8 cellular contexts compared by ENCODE assay signal in genomic region chr17:2059125-2059836, GRCh38. TPM values are rescaled to one million over a fixed set of nuclear protein-coding genes. Genes with fewer than 3 reads are reported as not detected.
A peak's percentile ranks its signal among the peaks of the same experiment; 100 is the strongest.
DNase-seq lines count a peak whose midpoint lies in the region; ATAC-seq and TF ChIP-seq lines count a peak whose summit lies in the region.

No MANE protein-coding gene starts in this region.

- H2AFZ ChIP-seq in OCI-LY1 (ENCODE audit: low read length): no peak overlapping the region

- no peak overlapping the region for H3K4me3 Mint-ChIP-seq in Calu3 (ENCODE audit: low read depth, unreplicated experiment)

- no peaks in the 10 kb centered on the region for H3K9me3 ChIP-seq in OCI-LY1 (ENCODE audit: low read length)

- BruUV-seq in Calu3 (replicated peaks; lab: Mats Ljungman, UMichigan): no TSS peak

- peak overlapping the region; percentile 73 for H3K4me2 ChIP-seq in OCI-LY1 (ENCODE audit: low read length)

- H3K9ac ChIP-seq in OCI-LY1 (ENCODE audit: low read length): peak overlapping the region; percentile 24; the same call in 1 of the 2 replicates

- no peaks in the 10 kb centered on the region for H3K27me3 ChIP-seq in OCI-LY1 (ENCODE audit: insufficient read depth, low read length)

- H3K36me3 ChIP-seq in OCI-LY1 (ENCODE audit: insufficient read depth, low read length): peaks cover 21% of the 10 kb centered on the region; the same call in 1 of the 2 replicates

- no peaks in the 10 kb centered on the region for H3K79me2 ChIP-seq in OCI-LY1 (ENCODE audit: insufficient read depth, low read length)

- no peaks in the 10 kb centered on the region for H3K27me3 Mint-ChIP-seq in Calu3 (ENCODE audit: unreplicated experiment)

- peak overlapping the region; percentile 75 for H3K4me3 ChIP-seq in GM12864 (ENCODE audit: low read depth, low read length)
- peak overlapping the region; percentile 53 for H3K4me3 ChIP-seq in OCI-LY1 (ENCODE audit: low read depth, low read length, poor library complexity, severe bottlenecking)
- peak overlapping the region; percentile 72 for H3K4me3 ChIP-seq in fibroblast of the aortic adventitia (ENCODE audit: low read depth, low read length)

- CTCF ChIA-PET in Calu3 (lab: Charles Lee): interaction anchor here (0.5 to 1.7 kb wide), 5 partner anchors 9 to 186 kb away, joined by 3 to 19 read pairs (median 3); no protein-coding TSS in a partner anchor

- no peak for ATAC-seq in sciatic nerve
- no peak for ATAC-seq in HG03571 (IDR thresholded peaks at IDR 0.05; ENCODE audit: unreplicated experiment)
- no peak for ATAC-seq in GM18873 (IDR thresholded peaks at IDR 0.05; ENCODE audit: low FRiP score, unreplicated experiment)

- H3K9me3 Mint-ChIP-seq in Calu3 (ENCODE audit: low read depth, unreplicated experiment): no peaks in the 10 kb centered on the region

- no peak for TF ChIP-seq CTCF in GM12864 (IDR thresholded peaks at IDR 0.05; ENCODE audit: low read depth, low read length, missing control alignments)
- no peak for TF ChIP-seq CTCF in OCI-LY1 (IDR thresholded peaks at IDR 0.05; ENCODE audit: low read length)
- no peak for TF ChIP-seq CTCF in fibroblast of the aortic adventitia (IDR thresholded peaks at IDR 0.05; ENCODE audit: insufficient read depth, low read length)
- no peak for TF ChIP-seq CTCF in Calu3 (IDR thresholded peaks at IDR 0.05; ENCODE audit: unreplicated experiment)

- H4K20me1 ChIP-seq in OCI-LY1 (ENCODE audit: insufficient read depth, low read length): no peaks in the 10 kb centered on the region

- H3F3A ChIP-seq in OCI-LY1 (ENCODE audit: insufficient read depth, low read length): no peaks in the 10 kb centered on the region

- H3K27ac ChIP-seq in OCI-LY1 (ENCODE audit: low read depth, low read length, poor library complexity, severe bottlenecking): no peak overlapping the region

- H3K36me3 Mint-ChIP-seq in Calu3 (ENCODE audit: insufficient read depth, unreplicated experiment): no peaks in the 10 kb centered on the region

- DNase-seq in GM12864 (ENCODE audit: low read depth) (no peak), fibroblast of the aortic adventitia (ENCODE audit: low read depth) (no peak), sciatic nerve (ENCODE audit: low spot score) (peak; percentile 68), islet precursor cell (no peak), Calu3 (no peak)

- H3K9me2 ChIP-seq in OCI-LY1 (ENCODE audit: low read depth, low read length): no peaks in the 10 kb centered on the region

- no peak overlapping the region for H3K27ac Mint-ChIP-seq in Calu3 (ENCODE audit: unreplicated experiment)

- no peaks in the 10 kb centered on the region for H3K4me1 Mint-ChIP-seq in Calu3 (ENCODE audit: low read depth, unreplicated experiment)

- H3K4me1 ChIP-seq in OCI-LY1 (ENCODE audit: insufficient read depth, low read length, severe bottlenecking): peaks cover 45% of the 10 kb centered on the region

- intact Hi-C loops in sciatic nerve (cut with DNase I) (no loop called here), Calu3 (cut with micrococcal nuclease; ENCODE audit: unreplicated experiment) (no loop called here)

RNA-seq across cellular contexts. Expression of gene HIC1, which starts 4.4 kb away (rescaled TPM):
- 36.4 and 57.6 TPM in 2 replicates for total RNA-seq in fibroblast of the aortic adventitia (ENCODE audit: low replicate concordance)
- total RNA-seq in sciatic nerve: 85.0 TPM
- 0.61 and 1.2 TPM in 2 replicates for total RNA-seq in Calu3 (2022)

RNA-seq across cellular contexts. Expression of gene OVCA2, which starts 17.5 kb away (rescaled TPM):
- 38.8 and 39.9 TPM in 2 replicates for total RNA-seq in fibroblast of the aortic adventitia (ENCODE audit: low replicate concordance)
- 12.9 TPM for total RNA-seq in sciatic nerve
- 21.0 and 22.1 TPM in 2 replicates for total RNA-seq in Calu3 (2022)

RNA-seq across cellular contexts. Expression of gene DPH1, which starts 29.3 kb away (rescaled TPM):
- total RNA-seq in fibroblast of the aortic adventitia (ENCODE audit: low replicate concordance): 28.8 and 50.5 TPM in 2 replicates
- total RNA-seq in sciatic nerve: 37.7 TPM
- 24.7 and 29.7 TPM in 2 replicates for total RNA-seq in Calu3 (2022)

RNA-seq across cellular contexts. Expression of gene RTN4RL1, which starts 34.1 kb away (rescaled TPM):
- total RNA-seq in fibroblast of the aortic adventitia (ENCODE audit: low replicate concordance) (0.27 and 0.90 TPM in 2 replicates), sciatic nerve (5.8 TPM), Calu3 (2022) (not detected in 2 replicates)

Comparison
In these comparisons a context has a peak if more than half of its experiments do, and no peak if none do; other contexts are left out.
1. RNA of gene HIC1, which starts 4.4 kb away (total RNA-seq): 85.0 TPM in sciatic nerve (single experiment) and 36.4 to 57.6 TPM in fibroblast of the aortic adventitia; 0.61 to 1.2 TPM in Calu3; every median in the first group is over 10 times any median in the second.
2. Peak in every context shown above with its lines, with median percentiles within 50 percentile points of each other: H3K4me3 ChIP-seq.